1 cellular context compared by ENCODE assay signal in the genomic region with DNA sequence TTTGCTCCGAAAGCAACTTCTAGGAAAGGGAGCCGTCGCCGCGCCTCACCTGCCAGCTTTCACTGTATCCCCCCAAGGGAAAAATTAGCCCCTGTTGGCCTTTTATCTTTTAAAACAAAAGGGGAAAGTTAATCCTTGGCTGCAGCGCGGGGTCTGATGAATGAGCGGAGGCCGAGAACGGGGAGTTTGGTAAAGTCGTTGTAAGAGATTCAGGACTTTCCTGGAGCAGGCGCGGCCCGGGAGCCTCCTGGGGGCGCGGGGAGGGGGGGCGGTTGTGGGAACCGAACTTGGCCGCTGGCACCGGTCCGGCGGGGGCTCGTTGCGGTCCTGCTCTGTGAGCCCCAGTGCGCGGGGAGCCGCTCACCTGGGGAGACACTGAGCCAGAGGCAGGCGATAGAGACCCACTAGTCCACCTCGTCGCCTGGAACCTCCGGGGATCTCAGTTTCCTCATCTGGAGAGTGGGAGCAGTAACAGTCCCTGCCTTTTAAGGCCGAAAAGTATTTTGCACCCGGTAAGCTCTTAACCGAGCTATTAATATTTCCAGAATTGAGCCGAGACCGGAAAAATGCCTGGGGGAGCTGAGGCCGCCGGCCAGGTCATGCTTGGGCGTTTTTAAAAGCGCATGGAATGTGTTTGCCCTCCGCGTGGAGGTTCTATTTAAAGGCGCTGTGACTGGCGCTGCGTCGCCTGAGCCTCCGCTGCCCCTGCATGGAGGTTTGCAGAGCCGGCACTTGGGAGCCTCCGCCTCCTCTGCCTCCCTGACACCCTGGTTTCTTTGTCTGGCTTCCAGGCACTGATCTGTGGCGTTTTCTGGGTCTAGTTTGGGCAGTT.
TF ChIP-seq lines count a peak whose summit lies in the region.

No MANE protein-coding gene starts in this region.

TF ChIP-seq in HEK293, 187 proteins besides CTCF, POLR2A, EP300 and RAD21 (continued from another document):
- TF ChIP-seq, protein P1, sequence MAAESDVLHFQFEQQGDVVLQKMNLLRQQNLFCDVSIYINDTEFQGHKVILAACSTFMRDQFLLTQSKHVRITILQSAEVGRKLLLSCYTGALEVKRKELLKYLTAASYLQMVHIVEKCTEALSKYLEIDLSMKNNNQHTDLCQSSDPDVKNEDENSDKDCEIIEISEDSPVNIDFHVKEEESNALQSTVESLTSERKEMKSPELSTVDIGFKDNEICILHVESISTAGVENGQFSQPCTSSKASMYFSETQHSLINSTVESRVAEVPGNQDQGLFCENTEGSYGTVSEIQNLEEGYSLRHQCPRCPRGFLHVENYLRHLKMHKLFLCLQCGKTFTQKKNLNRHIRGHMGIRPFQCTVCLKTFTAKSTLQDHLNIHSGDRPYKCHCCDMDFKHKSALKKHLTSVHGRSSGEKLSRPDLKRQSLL (tag by site-specific recombination; IDR thresholded peaks at IDR 0.05), result peak; percentile 35; the same call in 1 of the 2 replicates
- no peak for TF ChIP-seq GLIS1 (tag by site-specific recombination; IDR thresholded peaks at IDR 0.05)
